ENCODE assay signal across 30 cellular contexts in the genomic region with DNA sequence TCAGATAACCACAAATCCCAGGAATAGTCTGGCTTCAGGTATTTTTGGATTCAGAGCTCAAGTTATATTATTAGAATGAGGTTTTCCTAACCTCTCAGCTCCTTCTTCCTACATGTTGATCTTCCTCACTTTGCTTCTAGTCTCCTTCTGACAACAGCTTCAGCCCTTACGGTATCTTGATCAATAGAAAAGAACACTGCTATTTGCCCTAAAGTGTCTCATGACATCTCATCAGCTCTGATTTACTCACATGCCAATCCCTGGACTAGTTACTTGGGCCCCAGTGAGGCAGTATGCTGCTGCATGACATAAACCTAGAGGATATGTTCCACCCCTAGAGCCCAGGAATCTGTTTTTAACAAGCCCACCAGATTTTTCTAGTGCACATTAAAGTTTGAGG.
"Had no signal": no experiment of that assay in that cellular context is flagged by ENCODE, and none has a peak within 500 bp of the region (broad histone marks: within the 10 kb centered on the region; RNA-seq: fewer than 3 reads in every experiment).

No MANE protein-coding gene starts in this region.

- DNase-seq: activated B cell treated with CpG ODN at 0.5 μM for 24 hours; activated CD4-positive, alpha-beta memory T cell treated with anti-CD3 and anti-CD28 coated beads for 36 hours; activated CD4-positive, alpha-beta T cell treated with anti-CD3 and anti-CD28 coated beads for 48 hours; activated CD8-positive, alpha-beta memory T cell treated with anti-CD3 and anti-CD28 coated beads, Interleukin-2, amount 10 ng/mL, durations not matched to agents 7 days and 5 days; activated CD8-positive, alpha-beta memory T cell treated with anti-CD3 and anti-CD28 coated beads, Interleukin-2, amount 50 U/mL, for 4 hours; activated CD8-positive, alpha-beta T cell treated with anti-CD3 and anti-CD28 coated beads, Interleukin-2, amount 10 ng/mL, durations not matched to agents 7 days and 5 days; activated effector memory CD4-positive, alpha-beta T cell treated with anti-CD3 and anti-CD28 coated beads, Interleukin-2, amount 50 U/mL, for 16 hours; activated naive CD4-positive, alpha-beta T cell; activated naive CD4-positive, alpha-beta T cell treated with anti-CD3 and anti-CD28 coated beads, Interleukin-2, amount 10 ng/mL, durations not matched to agents 7 days and 5 days; activated naive CD8-positive, alpha-beta T cell treated with anti-CD3 and anti-CD28 coated beads, Interleukin-2, amount 10 ng/mL, durations not matched to agents 7 days and 5 days; activated T-cell treated with anti-CD3 and anti-CD28 coated beads, Interleukin-2, amount 50 U/mL, for 1 hour; activated T-cell treated with anti-CD3 and anti-CD28 coated beads, Interleukin-2, amount 50 U/mL, for 48 hours; central memory CD4-positive, alpha-beta T cell; dorsolateral prefrontal cortex; effector memory CD4-positive, alpha-beta T cell; endodermal cell; heart right ventricle; T-helper 1 cell; T-helper 17 cell had no signal

- H3K27ac ChIP-seq: ascending aorta, breast epithelium, cardiac muscle cell, coronary artery, dorsolateral prefrontal cortex, gastroesophageal sphincter had no signal

- H3K27me3 ChIP-seq: ascending aorta, cardiac muscle cell, gastroesophageal sphincter, heart right ventricle had no signal

- H3K4me1 Mint-ChIP-seq: activated B cell treated with CpG ODN at 0.5 μM for 24 hours; activated CD8-positive, alpha-beta memory T cell treated with anti-CD3 and anti-CD28 coated beads, Interleukin-2, amount 10 ng/mL, durations not matched to agents 7 days and 5 days; activated naive CD4-positive, alpha-beta T cell treated with anti-CD3 and anti-CD28 coated beads, Interleukin-2, amount 10 ng/mL, durations not matched to agents 7 days and 5 days; activated naive CD8-positive, alpha-beta T cell treated with anti-CD3 and anti-CD28 coated beads, Interleukin-2, amount 10 ng/mL, durations not matched to agents 7 days and 5 days had no signal

- H3K4me3 ChIP-seq: ascending aorta, breast epithelium, cardiac muscle cell, coronary artery, dorsolateral prefrontal cortex, gastroesophageal sphincter, heart right ventricle had no signal

- H3K36me3 Mint-ChIP-seq: activated CD4-positive, alpha-beta memory T cell treated with anti-CD3 and anti-CD28 coated beads for 36 hours; activated CD8-positive, alpha-beta memory T cell treated with anti-CD3 and anti-CD28 coated beads, Interleukin-2, amount 10 ng/mL, durations not matched to agents 7 days and 5 days; activated naive CD4-positive, alpha-beta T cell treated with anti-CD3 and anti-CD28 coated beads, Interleukin-2, amount 10 ng/mL, durations not matched to agents 7 days and 5 days; activated naive CD4-positive, alpha-beta T cell treated with anti-CD3 and anti-CD28 coated beads, Interleukin-2, amount 50 U/mL, for 72 hours; activated naive CD8-positive, alpha-beta T cell treated with anti-CD3 and anti-CD28 coated beads, Interleukin-2, amount 10 ng/mL, durations not matched to agents 7 days and 5 days; brain had no signal

- H3K4me1 ChIP-seq: ascending aorta, breast epithelium, gastroesophageal sphincter had no signal

- H3K36me3 ChIP-seq: ascending aorta, breast epithelium, cardiac muscle cell, gastroesophageal sphincter, heart right ventricle had no signal

- H3K4me3 Mint-ChIP-seq: activated B cell treated with CpG ODN at 0.5 μM for 24 hours; activated CD4-positive, alpha-beta memory T cell treated with anti-CD3 and anti-CD28 coated beads for 36 hours; activated CD8-positive, alpha-beta memory T cell treated with anti-CD3 and anti-CD28 coated beads, Interleukin-2, amount 10 ng/mL, durations not matched to agents 7 days and 5 days; activated CD8-positive, alpha-beta T cell treated with anti-CD3 and anti-CD28 coated beads, Interleukin-2, amount 10 ng/mL, durations not matched to agents 7 days and 5 days; activated naive CD4-positive, alpha-beta T cell treated with anti-CD3 and anti-CD28 coated beads, Interleukin-2, amount 10 ng/mL, durations not matched to agents 7 days and 5 days; activated naive CD8-positive, alpha-beta T cell treated with anti-CD3 and anti-CD28 coated beads, Interleukin-2, amount 10 ng/mL, durations not matched to agents 7 days and 5 days; activated T-helper 1 cell treated with anti-CD3 and anti-CD28 coated beads, Interleukin-12 subunit alpha, Interleukin-12 subunit beta, Interleukin-2, Interleukin-4 antibody, amounts not matched to agents 30 ng/mL and 10 ng/mL and 1 ng/mL, durations not matched to agents 14 hours and 24 hours and 36 hours; brain; dendritic cell treated with granulocyte-macrophage colony-stimulating factor and Interleukin-4, amounts not matched to agents 40 ng/mL and 50 ng/mL, for 4 days; endodermal cell; T-helper 17 cell had no signal

- ATAC-seq: activated CD4-positive, CD25-positive, alpha-beta regulatory T cell treated with anti-CD3 and anti-CD28 coated beads, Interleukin-2, amount 50 U/mL, for 24 hours; activated CD8-positive, alpha-beta memory T cell treated with anti-CD3 and anti-CD28 coated beads, Interleukin-2, amount 10 ng/mL, durations not matched to agents 7 days and 5 days; activated CD8-positive, alpha-beta T cell treated with anti-CD3 and anti-CD28 coated beads, Interleukin-2, amount 10 ng/mL, durations not matched to agents 7 days and 5 days; activated naive CD4-positive, alpha-beta T cell treated with anti-CD3 and anti-CD28 coated beads, Interleukin-2, amount 50 U/mL, for 72 hours; gastroesophageal sphincter; heart right ventricle; T-helper 17 cell had no signal

- H3K9me3 ChIP-seq: ascending aorta, breast epithelium, gastroesophageal sphincter, heart right ventricle had no signal

- H3K9me3 Mint-ChIP-seq: activated B cell treated with CpG ODN at 0.5 μM for 24 hours; activated CD4-positive, alpha-beta memory T cell treated with anti-CD3 and anti-CD28 coated beads for 36 hours; activated naive CD4-positive, alpha-beta T cell treated with anti-CD3 and anti-CD28 coated beads, Interleukin-2, amount 10 ng/mL, durations not matched to agents 7 days and 5 days; activated naive CD4-positive, alpha-beta T cell treated with anti-CD3 and anti-CD28 coated beads, Interleukin-2, amount 50 U/mL, for 72 hours; activated naive CD8-positive, alpha-beta T cell treated with anti-CD3 and anti-CD28 coated beads, Interleukin-2, amount 10 ng/mL, durations not matched to agents 7 days and 5 days; activated T-helper 1 cell treated with anti-CD3 and anti-CD28 coated beads, Interleukin-12 subunit alpha, Interleukin-12 subunit beta, Interleukin-2, Interleukin-4 antibody, amounts not matched to agents 30 ng/mL and 10 ng/mL and 1 ng/mL, durations not matched to agents 14 hours and 24 hours and 36 hours; activated T-helper 2 cell treated with anti-CD3 and anti-CD28 coated beads, Interferon-gamma antibody, Interleukin-2, Interleukin-4, amounts not matched to agents 10 μg/mL and 5 μg/mL and 100 μg/mL, durations not matched to agents 14 hours and 24 hours and 36 hours; brain; dendritic cell treated with granulocyte-macrophage colony-stimulating factor and Interleukin-4, amounts not matched to agents 40 ng/mL and 50 ng/mL, for 4 days; endodermal cell had no signal

- H3K27ac Mint-ChIP-seq: activated B cell treated with CpG ODN at 0.5 μM for 24 hours; activated CD4-positive, alpha-beta memory T cell treated with anti-CD3 and anti-CD28 coated beads for 36 hours; activated CD8-positive, alpha-beta memory T cell treated with anti-CD3 and anti-CD28 coated beads, Interleukin-2, amount 10 ng/mL, durations not matched to agents 7 days and 5 days; activated CD8-positive, alpha-beta T cell treated with anti-CD3 and anti-CD28 coated beads, Interleukin-2, amount 10 ng/mL, durations not matched to agents 7 days and 5 days; activated naive CD4-positive, alpha-beta T cell treated with anti-CD3 and anti-CD28 coated beads, Interleukin-2, amount 10 ng/mL, durations not matched to agents 7 days and 5 days; activated naive CD4-positive, alpha-beta T cell treated with anti-CD3 and anti-CD28 coated beads, Interleukin-2, amount 50 U/mL, for 72 hours; activated naive CD8-positive, alpha-beta T cell treated with anti-CD3 and anti-CD28 coated beads, Interleukin-2, amount 10 ng/mL, durations not matched to agents 7 days and 5 days; activated T-helper 1 cell treated with anti-CD3 and anti-CD28 coated beads, Interleukin-12 subunit alpha, Interleukin-12 subunit beta, Interleukin-2, Interleukin-4 antibody, amounts not matched to agents 30 ng/mL and 10 ng/mL and 1 ng/mL, durations not matched to agents 14 hours and 24 hours and 36 hours; activated T-helper 2 cell treated with anti-CD3 and anti-CD28 coated beads, Interferon-gamma antibody, Interleukin-2, Interleukin-4, amounts not matched to agents 10 μg/mL and 5 μg/mL and 100 μg/mL, durations not matched to agents 14 hours and 24 hours and 36 hours; brain; dendritic cell treated with granulocyte-macrophage colony-stimulating factor and Interleukin-4, amounts not matched to agents 40 ng/mL and 50 ng/mL, for 4 days; endodermal cell; T-helper 17 cell had no signal
